Comparison of ENCODE assay signal across 15 cellular contexts in genomic region chrX:69238153-69238959, GRCh38.
DNase-seq lines count a peak whose midpoint lies in the region; TF ChIP-seq lines count a peak whose summit lies in the region.
"Had no signal": no experiment of that assay in that cellular context is flagged by ENCODE, and none has a peak within 500 bp of the region (broad histone marks: within the 10 kb centered on the region; RNA-seq: fewer than 3 reads in every experiment).

No MANE protein-coding gene starts in this region.

- no peaks in the 10 kb centered on the region for H3K27me3 Mint-ChIP-seq in activated CD4-positive, alpha-beta memory T cell treated with anti-CD3 and anti-CD28 coated beads for 36 hours

- H4K20me1 ChIP-seq in MM.1S (ENCODE audit: insufficient read depth, low read length): no peaks in the 10 kb centered on the region

- H3K9ac ChIP-seq in MM.1S (ENCODE audit: low read length): no peak overlapping the region
- H3K9ac ChIP-seq: KMS-11 had no signal

- H3F3A ChIP-seq in MM.1S (ENCODE audit: insufficient read depth, low read length): no peaks in the 10 kb centered on the region

- TF ChIP-seq CTCF in thyroid gland (IDR thresholded peaks at IDR 0.05) (no peak), MM.1S (IDR thresholded peaks at IDR 0.05; ENCODE audit: low read length) (no peak)

- H3K79me2 ChIP-seq in MM.1S (ENCODE audit: low read length): no peaks in the 10 kb centered on the region

- DNase-seq in NCI-H1105 treated with DMSO at 0.1 percent for 48 hours (lab: John Stamatoyannopoulos, UW) (peak; percentile 89), SJCRH30 (peak; percentile 78 to 81), hypothalamus (lab: John Stamatoyannopoulos, UW) (peak; percentile 0 to 82 (median 56)), thyroid gland (peak; percentile 81 to 91), MM.1S (no peak)
- no peak for DNase-seq in activated CD4-positive, alpha-beta memory T cell treated with anti-CD3 and anti-CD28 coated beads for 36 hours
- DNase-seq in activated CD4-positive, CD25-positive, alpha-beta regulatory T cell treated with anti-CD3 and anti-CD28 coated beads, Interleukin-2, amount 50 U/mL, for 72 hours: no peak
- DNase-seq: activated naive CD4-positive, alpha-beta T cell; DMS53; kidney; stimulated activated naive CD8-positive, alpha-beta T cell treated with anti-CD3 and anti-CD28 coated beads, Interleukin-15, amount 100 ng/mL, for 72 hours; T-helper 17 cell had no signal

- H3K27me3 ChIP-seq in SJCRH30 (no peaks in the 10 kb centered on the region), thyroid gland (no peaks in the 10 kb centered on the region), MM.1S (replicated peaks; ENCODE audit: insufficient read depth, low read length) (no peaks in the 10 kb centered on the region)

- H3K27ac ChIP-seq in SJCRH30 (peak overlapping the region; percentile 73), thyroid gland (peak overlapping the region in 1 of 3 donors; percentile 67), MM.1S (ENCODE audit: low read length) (no peak overlapping the region)
- H3K27ac ChIP-seq: KMS-11 had no signal

- no peaks in the 10 kb centered on the region for H3K4me1 Mint-ChIP-seq in activated CD4-positive, alpha-beta memory T cell treated with anti-CD3 and anti-CD28 coated beads for 36 hours (ENCODE audit: low read depth)
- H3K4me1 Mint-ChIP-seq: central memory CD8-positive, alpha-beta T cell; neural crest cell; stimulated activated naive CD8-positive, alpha-beta T cell treated with anti-CD3 and anti-CD28 coated beads, Interleukin-15, amount 100 ng/mL, for 72 hours had no signal

- H3K9me3 Mint-ChIP-seq in activated CD4-positive, alpha-beta memory T cell treated with anti-CD3 and anti-CD28 coated beads for 36 hours: no peaks in the 10 kb centered on the region
- H3K9me3 Mint-ChIP-seq: central memory CD8-positive, alpha-beta T cell; stimulated activated naive CD8-positive, alpha-beta T cell treated with anti-CD3 and anti-CD28 coated beads, Interleukin-15, amount 100 ng/mL, for 72 hours had no signal

- POLR2A ChIA-PET in activated CD4-positive, alpha-beta memory T cell treated with anti-CD3 and anti-CD28 coated beads for 36 hours (lab: Charles Lee): no interaction called here

- H3K9me3 ChIP-seq in SJCRH30 (replicated peaks): no peaks in the 10 kb centered on the region
- H3K9me3 ChIP-seq in thyroid gland: no peaks in the 10 kb centered on the region
- no peaks in the 10 kb centered on the region for H3K9me3 ChIP-seq in MM.1S (replicated peaks; ENCODE audit: insufficient read depth, low read length)

- no peaks in the 10 kb centered on the region for H3K36me3 Mint-ChIP-seq in activated CD4-positive, alpha-beta memory T cell treated with anti-CD3 and anti-CD28 coated beads for 36 hours

- WGBS in thyroid gland, 2 donors: 40% methylated on average over 1 to 4 of the region's 17 CpGs

- H3K27ac Mint-ChIP-seq in activated CD4-positive, alpha-beta memory T cell treated with anti-CD3 and anti-CD28 coated beads for 36 hours: no peak overlapping the region
- H3K27ac Mint-ChIP-seq: stimulated activated naive CD8-positive, alpha-beta T cell treated with anti-CD3 and anti-CD28 coated beads, Interleukin-15, amount 100 ng/mL, for 72 hours; T-helper 17 cell had no signal

- intact Hi-C loops in thyroid gland (cut with DNase I): no loop called here
- intact Hi-C loops in activated CD4-positive, alpha-beta memory T cell treated with anti-CD3 and anti-CD28 coated beads for 36 hours (cut with micrococcal nuclease): no loop called here

- H3K4me3 ChIP-seq in SJCRH30 (no peak overlapping the region), thyroid gland (replicated peaks in 1 of 3) (no peak overlapping the region), MM.1S (ENCODE audit: low read length) (no peak overlapping the region)

- no peak overlapping the region for H3K4me2 ChIP-seq in MM.1S (ENCODE audit: low read depth, low read length)
- H3K4me2 ChIP-seq: KMS-11 had no signal

- no peak overlapping the region for H2AFZ ChIP-seq in MM.1S (ENCODE audit: low read length)

- H3K36me3 ChIP-seq in SJCRH30 (no peaks in the 10 kb centered on the region), thyroid gland (no peaks in the 10 kb centered on the region), MM.1S (replicated peaks; ENCODE audit: insufficient read depth, low read length) (no peaks in the 10 kb centered on the region)

- CTCF ChIA-PET in activated CD4-positive, alpha-beta memory T cell treated with anti-CD3 and anti-CD28 coated beads for 36 hours (lab: Charles Lee): interaction anchor here (0.9 to 1.0 kb wide), 2 partner anchors 144 to 411 kb away, joined by 3 read pairs; no protein-coding TSS in a partner anchor

- H3K9me2 ChIP-seq in MM.1S (replicated peaks; ENCODE audit: insufficient read depth, low read length): no peaks in the 10 kb centered on the region

- H3K4me3 Mint-ChIP-seq in activated CD4-positive, alpha-beta memory T cell treated with anti-CD3 and anti-CD28 coated beads for 36 hours: no peak overlapping the region
- H3K4me3 Mint-ChIP-seq: central memory CD8-positive, alpha-beta T cell; neural crest cell; stimulated activated naive CD8-positive, alpha-beta T cell treated with anti-CD3 and anti-CD28 coated beads, Interleukin-15, amount 100 ng/mL, for 72 hours; T-helper 17 cell had no signal

- peaks cover 16% of the 10 kb centered on the region for H3K4me1 ChIP-seq in SJCRH30
- H3K4me1 ChIP-seq in thyroid gland: peaks cover 4 to 9% of the 10 kb centered on the region in 2 donors
- H3K4me1 ChIP-seq in MM.1S (ENCODE audit: low read length): no peaks in the 10 kb centered on the region

- TF ChIP-seq POLR2A in thyroid gland (IDR thresholded peaks at IDR 0.05): no peak

Comparison
In these comparisons a context has a peak if more than half of its experiments do, and no peak if none do; other contexts are left out.
1. DNase-seq: peak in NCI-H1105 treated with DMSO at 0.1 percent for 48 hours (single experiment), SJCRH30 (2 of 2), hypothalamus (51 of 51) and thyroid gland (2 of 2); none in activated CD4-positive, alpha-beta memory T cell treated with anti-CD3 and anti-CD28 coated beads for 36 hours (single experiment), activated CD4-positive, CD25-positive, alpha-beta regulatory T cell treated with anti-CD3 and anti-CD28 coated beads, Interleukin-2, amount 50 U/mL, for 72 hours (single experiment) and MM.1S (single experiment).